Comparison of ENCODE assay signal across 34 cellular contexts in the genomic region with DNA sequence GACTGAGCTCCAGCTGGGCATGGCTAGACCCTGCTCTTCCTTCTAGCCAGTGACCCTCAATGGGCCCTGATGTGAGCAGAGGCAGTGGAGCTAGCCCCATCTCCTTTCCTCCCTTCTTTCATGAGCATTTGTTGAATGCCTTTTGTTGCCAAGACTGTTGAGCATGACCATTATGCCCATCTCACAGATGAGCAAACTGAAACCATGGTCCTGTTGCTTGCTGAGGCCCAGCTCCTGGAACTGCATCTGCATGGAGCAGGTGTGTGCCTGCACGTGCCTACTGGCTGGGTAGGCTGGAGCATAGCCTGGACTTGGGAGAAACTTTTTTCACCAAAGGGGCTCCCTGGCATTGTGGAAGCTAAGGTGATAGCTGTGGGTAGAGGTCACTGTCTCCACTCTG. TPM values are rescaled to one million over a fixed set of nuclear protein-coding genes. Genes with fewer than 3 reads are reported as not detected.
"Had no signal": no experiment of that assay in that cellular context is flagged by ENCODE, and none has a peak within 500 bp of the region (broad histone marks: within the 10 kb centered on the region; RNA-seq: fewer than 3 reads in every experiment).

No MANE protein-coding gene starts in this region.

- H3K36me3 Mint-ChIP-seq: activated naive CD4-positive, alpha-beta T cell treated with anti-CD3 and anti-CD28 coated beads, Interleukin-2, amount 50 U/mL, for 24 hours; activated naive CD8-positive, alpha-beta T cell treated with anti-CD3 and anti-CD28 coated beads for 36 hours had no signal

- FAIRE-seq: colon had no signal

- H3K27ac Mint-ChIP-seq: activated B cell treated with CpG ODN at 0.5 μM for 24 hours; activated CD8-positive, alpha-beta T cell treated with anti-CD3 and anti-CD28 coated beads for 36 hours; activated naive CD4-positive, alpha-beta T cell treated with anti-CD3 and anti-CD28 coated beads for 36 hours; activated naive CD8-positive, alpha-beta T cell treated with anti-CD3 and anti-CD28 coated beads for 36 hours; activated naive CD8-positive, alpha-beta T cell treated with anti-CD3 and anti-CD28 coated beads, Interleukin-2, amount 50 U/mL, for 24 hours; activated T-helper 1 cell treated with anti-CD3 and anti-CD28 coated beads, Interleukin-12 subunit alpha, Interleukin-12 subunit beta, Interleukin-2, Interleukin-4 antibody, amounts not matched to agents 30 ng/mL and 10 ng/mL and 1 ng/mL, durations not matched to agents 14 hours and 24 hours and 36 hours; activated T-helper 2 cell treated with anti-CD3 and anti-CD28 coated beads, Interferon-gamma antibody, Interleukin-2, Interleukin-4, amounts not matched to agents 10 μg/mL and 5 μg/mL and 100 μg/mL, durations not matched to agents 14 hours and 24 hours and 36 hours; effector memory CD8-positive, alpha-beta T cell; T-helper 17 cell; T-helper 2 cell treated with Interferon-gamma antibody and Interleukin-4, amounts not matched to agents 5 μg/mL and 100 μg/mL, for 36 hours had no signal

- DNase-seq: activated B cell treated with CpG ODN at 0.5 μM for 24 hours; activated CD4-positive, alpha-beta T cell treated with anti-CD3 and anti-CD28 coated beads for 48 hours; activated CD4-positive, alpha-beta T cell treated with anti-CD3 and anti-CD28 coated beads, Interleukin-2, amount 50 U/mL, for 1 hour; activated CD4-positive, alpha-beta T cell treated with anti-CD3 and anti-CD28 coated beads, Interleukin-2, amount 50 U/mL, for 48 hours; activated CD8-positive, alpha-beta memory T cell treated with anti-CD3 and anti-CD28 coated beads for 24 hours; activated CD8-positive, alpha-beta T cell treated with anti-CD3 and anti-CD28 coated beads for 36 hours; activated effector memory CD4-positive, alpha-beta T cell treated with anti-CD3 and anti-CD28 coated beads, Interleukin-2, amount 50 U/mL, for 16 hours; activated naive CD4-positive, alpha-beta T cell treated with anti-CD3 and anti-CD28 coated beads for 36 hours; activated naive CD8-positive, alpha-beta T cell treated with anti-CD3 and anti-CD28 coated beads for 36 hours; activated naive CD8-positive, alpha-beta T cell treated with anti-CD3 and anti-CD28 coated beads, Interleukin-2, amount 50 U/mL, for 24 hours; activated T-cell treated with anti-CD3 and anti-CD28 coated beads, Interleukin-2, amount 50 U/mL, for 1 hour; activated T-cell treated with anti-CD3 and anti-CD28 coated beads, Interleukin-2, amount 50 U/mL, for 48 hours; adrenal gland; amygdala; aorta; body of pancreas; cortex of kidney; dermis blood vessel endothelial cell; effector CD4-positive, alpha-beta T cell; effector memory CD8-positive, alpha-beta T cell; erythroblast; foreskin keratinocyte; T-helper 1 cell; T-helper 17 cell; T1000; WERI-Rb-1 had no signal

- H3K4me3 ChIP-seq: adrenal gland, body of pancreas, esophagus muscularis mucosa, gastrocnemius medialis had no signal

- H3K36me3 ChIP-seq: adrenal gland, esophagus muscularis mucosa, gastrocnemius medialis had no signal

- H3K4me3 Mint-ChIP-seq: activated B cell treated with CpG ODN at 0.5 μM for 24 hours; activated CD8-positive, alpha-beta T cell treated with anti-CD3 and anti-CD28 coated beads for 36 hours; activated naive CD4-positive, alpha-beta T cell treated with anti-CD3 and anti-CD28 coated beads for 36 hours; activated naive CD4-positive, alpha-beta T cell treated with anti-CD3 and anti-CD28 coated beads, Interleukin-2, amount 50 U/mL, for 24 hours; activated naive CD8-positive, alpha-beta T cell treated with anti-CD3 and anti-CD28 coated beads for 36 hours; activated naive CD8-positive, alpha-beta T cell treated with anti-CD3 and anti-CD28 coated beads, Interleukin-2, amount 50 U/mL, for 24 hours; activated T-helper 1 cell treated with anti-CD3 and anti-CD28 coated beads, Interleukin-12 subunit alpha, Interleukin-12 subunit beta, Interleukin-2, Interleukin-4 antibody, amounts not matched to agents 30 ng/mL and 10 ng/mL and 1 ng/mL, durations not matched to agents 14 hours and 24 hours and 36 hours; effector memory CD8-positive, alpha-beta T cell; T-helper 17 cell; T-helper 2 cell treated with Interferon-gamma antibody and Interleukin-4, amounts not matched to agents 5 μg/mL and 100 μg/mL, for 36 hours had no signal

- H3K27me3 ChIP-seq: body of pancreas, gastrocnemius medialis had no signal

- H3K4me1 ChIP-seq: foreskin keratinocyte had no signal

- H3K9me3 Mint-ChIP-seq: activated B cell treated with CpG ODN at 0.5 μM for 24 hours; activated CD8-positive, alpha-beta T cell treated with anti-CD3 and anti-CD28 coated beads for 36 hours; activated naive CD4-positive, alpha-beta T cell treated with anti-CD3 and anti-CD28 coated beads for 36 hours; activated naive CD4-positive, alpha-beta T cell treated with anti-CD3 and anti-CD28 coated beads, Interleukin-2, amount 50 U/mL, for 24 hours; activated naive CD8-positive, alpha-beta T cell treated with anti-CD3 and anti-CD28 coated beads for 36 hours; activated naive CD8-positive, alpha-beta T cell treated with anti-CD3 and anti-CD28 coated beads, Interleukin-2, amount 50 U/mL, for 24 hours; activated T-helper 1 cell treated with anti-CD3 and anti-CD28 coated beads, Interleukin-12 subunit alpha, Interleukin-12 subunit beta, Interleukin-2, Interleukin-4 antibody, amounts not matched to agents 30 ng/mL and 10 ng/mL and 1 ng/mL, durations not matched to agents 14 hours and 24 hours and 36 hours; activated T-helper 2 cell treated with anti-CD3 and anti-CD28 coated beads, Interferon-gamma antibody, Interleukin-2, Interleukin-4, amounts not matched to agents 10 μg/mL and 5 μg/mL and 100 μg/mL, durations not matched to agents 14 hours and 24 hours and 36 hours; effector memory CD8-positive, alpha-beta T cell; T-helper 2 cell treated with Interferon-gamma antibody and Interleukin-4, amounts not matched to agents 5 μg/mL and 100 μg/mL, for 36 hours had no signal

- H3K4me1 Mint-ChIP-seq: activated naive CD8-positive, alpha-beta T cell treated with anti-CD3 and anti-CD28 coated beads for 36 hours had no signal

- H3K27ac ChIP-seq: adrenal gland, body of pancreas, esophagus muscularis mucosa, foreskin keratinocyte, WERI-Rb-1 had no signal

- ATAC-seq: activated CD4-positive, CD25-positive, alpha-beta regulatory T cell treated with anti-CD3 and anti-CD28 coated beads, Interleukin-2, amount 50 U/mL, for 24 hours; activated CD8-positive, alpha-beta T cell treated with anti-CD3 and anti-CD28 coated beads for 36 hours; activated naive CD8-positive, alpha-beta T cell treated with anti-CD3 and anti-CD28 coated beads, Interleukin-2, amount 50 U/mL, for 24 hours; body of pancreas; effector memory CD8-positive, alpha-beta T cell; foreskin keratinocyte; T-helper 17 cell had no signal

- H3K9me3 ChIP-seq: adrenal gland, body of pancreas, esophagus muscularis mucosa, gastrocnemius medialis had no signal

RNA-seq across cellular contexts. Expression of gene WNK2, which starts 3.0 kb away (rescaled TPM):
- total RNA-seq: dermis blood vessel endothelial cell, T-helper 17 cell had no signal
